In genomic region chr11:126340960-126341709, GRCh38 we compare ENCODE assay signal across 11 cellular contexts. TPM values are rescaled to one million over a fixed set of nuclear protein-coding genes. Genes with fewer than 3 reads are reported as not detected.
DNase-seq lines count a peak whose midpoint lies in the region; ATAC-seq and TF ChIP-seq lines count a peak whose summit lies in the region.
"Had no signal": no experiment of that assay in that cellular context is flagged by ENCODE, and none has a peak within 500 bp of the region (broad histone marks: within the 10 kb centered on the region; RNA-seq: fewer than 3 reads in every experiment).

No MANE protein-coding gene starts in this region.

- H3K9me3 ChIP-seq in HEK293 (ENCODE audit: control insufficient read depth, insufficient read depth, low read depth, low read length): no peaks in the 10 kb centered on the region
- H3K9me3 ChIP-seq: thoracic aorta had no signal

- H3K36me3 Mint-ChIP-seq in Calu3 (ENCODE audit: insufficient read depth, unreplicated experiment): peaks cover 51% of the 10 kb centered on the region
- peaks cover 26% of the 10 kb centered on the region for H3K36me3 Mint-ChIP-seq in activated T-helper 1 cell treated with anti-CD3 and anti-CD28 coated beads, Interleukin-12 subunit alpha, Interleukin-12 subunit beta, Interleukin-2, Interleukin-4 antibody, amounts not matched to agents 30 ng/mL and 10 ng/mL and 1 ng/mL, durations not matched to agents 14 hours and 24 hours and 36 hours (ENCODE audit: low read depth)
- no peaks in the 10 kb centered on the region for H3K36me3 Mint-ChIP-seq in natural killer cell
- peaks cover 4% of the 10 kb centered on the region for H3K36me3 Mint-ChIP-seq in glutamatergic neuron (ENCODE audit: unreplicated experiment)

- POLR2A ChIA-PET in HEK293 (lab: Yijun Ruan, JAX): no interaction called here

- BruUV-seq in Calu3 (replicated peaks; lab: Mats Ljungman, UMichigan): no TSS peak

- TF ChIP-seq CTCF in Calu3 (IDR thresholded peaks at IDR 0.05; ENCODE audit: unreplicated experiment) (no peak), HEK293 (tag by site-specific recombination; IDR thresholded peaks at IDR 0.05) (no peak), natural killer cell (IDR thresholded peaks at IDR 0.05) (no peak), glutamatergic neuron (IDR thresholded peaks at IDR 0.05; ENCODE audit: partially characterized antibody, unreplicated experiment) (no peak)

- no peaks in the 10 kb centered on the region for H3K4me1 ChIP-seq in HEK293 (ENCODE audit: control insufficient read depth, insufficient read depth, low read length)

- intact Hi-C loops in Calu3 (cut with micrococcal nuclease; ENCODE audit: unreplicated experiment): no loop called here
- intact Hi-C loops in activated T-helper 1 cell treated with anti-CD3 and anti-CD28 coated beads, Interleukin-12 subunit alpha, Interleukin-12 subunit beta, Interleukin-2, Interleukin-4 antibody, amounts not matched to agents 30 ng/mL and 10 ng/mL and 1 ng/mL, durations not matched to agents 14 hours and 24 hours and 36 hours (cut with micrococcal nuclease): no loop called here
- intact Hi-C loops in natural killer cell (cut with micrococcal nuclease): no loop called here

- DNase-seq in Calu3 (no peak), natural killer cell (no peak), glutamatergic neuron (no peak)
- DNase-seq in activated T-helper 1 cell treated with anti-CD3 and anti-CD28 coated beads, Interleukin-12 subunit alpha, Interleukin-12 subunit beta, Interleukin-2, Interleukin-4 antibody, amounts not matched to agents 30 ng/mL and 10 ng/mL and 1 ng/mL, durations not matched to agents 14 hours and 24 hours and 36 hours (ENCODE audit: low spot score): no peak
- DNase-seq in activated CD4-positive, CD25-positive, alpha-beta regulatory T cell treated with anti-CD3 and anti-CD28 coated beads, Interleukin-2, amount 50 U/mL, for 72 hours: no peak
- DNase-seq in activated CD4-positive, alpha-beta T cell treated with anti-CD3 and anti-CD28 coated beads, Interleukin-2, amount 50 U/mL, for 1 hour: no peak
- DNase-seq: activated B cell treated with CpG ODN at 0.5 μM for 24 hours, NCI-H510A, SIG-M5 had no signal

- CTCF ChIA-PET in Calu3 (lab: Charles Lee) (interaction anchor here (0.5 to 1.8 kb wide), 3 partner anchors 14 to 1571 kb away, joined by 3 to 4 read pairs (median 3); partner anchors contain the start of gene ST3GAL4), HEK293 (lab: Yijun Ruan, JAX) (interaction anchor here (1.2 to 1.8 kb wide), 2 partner anchors 30 to 650 kb away, joined by 3 to 6 read pairs; no protein-coding TSS in a partner anchor)

- H3K4me3 ChIP-seq in HEK293 (ENCODE audit: low read depth, low read length): no peak overlapping the region
- H3K4me3 ChIP-seq: thoracic aorta had no signal

- peaks cover 0 to 5% of the 10 kb centered on the region in 2 experiments; a peak in 1 of 3 replicates for H3K36me3 ChIP-seq in HEK293 (ENCODE audit: control insufficient read depth in 2 of 2, insufficient read depth in 1 of 2, low read length in 2 of 2)
- H3K36me3 ChIP-seq: thoracic aorta had no signal

- no peak overlapping the region for H3K4me3 Mint-ChIP-seq in Calu3 (ENCODE audit: low read depth, unreplicated experiment)
- H3K4me3 Mint-ChIP-seq in activated T-helper 1 cell treated with anti-CD3 and anti-CD28 coated beads, Interleukin-12 subunit alpha, Interleukin-12 subunit beta, Interleukin-2, Interleukin-4 antibody, amounts not matched to agents 30 ng/mL and 10 ng/mL and 1 ng/mL, durations not matched to agents 14 hours and 24 hours and 36 hours: no peak overlapping the region
- no peak overlapping the region for H3K4me3 Mint-ChIP-seq in natural killer cell
- no peak overlapping the region for H3K4me3 Mint-ChIP-seq in glutamatergic neuron (ENCODE audit: unreplicated experiment)
- H3K4me3 Mint-ChIP-seq: activated B cell treated with CpG ODN at 0.5 μM for 24 hours had no signal

- H3K4me1 Mint-ChIP-seq in Calu3 (ENCODE audit: low read depth, unreplicated experiment): peaks cover 45% of the 10 kb centered on the region
- peaks cover 32% of the 10 kb centered on the region for H3K4me1 Mint-ChIP-seq in activated T-helper 1 cell treated with anti-CD3 and anti-CD28 coated beads, Interleukin-12 subunit alpha, Interleukin-12 subunit beta, Interleukin-2, Interleukin-4 antibody, amounts not matched to agents 30 ng/mL and 10 ng/mL and 1 ng/mL, durations not matched to agents 14 hours and 24 hours and 36 hours (ENCODE audit: low read depth)
- H3K4me1 Mint-ChIP-seq in natural killer cell: peaks cover 28 to 55% of the 10 kb centered on the region in 2 donors
- peaks cover 24% of the 10 kb centered on the region for H3K4me1 Mint-ChIP-seq in glutamatergic neuron (ENCODE audit: low read depth, unreplicated experiment)

- no peak for ATAC-seq in natural killer cell

- peak overlapping the region; percentile 87 for H3K27ac Mint-ChIP-seq in Calu3 (ENCODE audit: unreplicated experiment)
- H3K27ac Mint-ChIP-seq in activated T-helper 1 cell treated with anti-CD3 and anti-CD28 coated beads, Interleukin-12 subunit alpha, Interleukin-12 subunit beta, Interleukin-2, Interleukin-4 antibody, amounts not matched to agents 30 ng/mL and 10 ng/mL and 1 ng/mL, durations not matched to agents 14 hours and 24 hours and 36 hours: peak overlapping the region; percentile 53
- H3K27ac Mint-ChIP-seq in natural killer cell: peak overlapping the region; percentile 61 to 78
- H3K27ac Mint-ChIP-seq in glutamatergic neuron (ENCODE audit: unreplicated experiment): no peak overlapping the region
- H3K27ac Mint-ChIP-seq: activated B cell treated with CpG ODN at 0.5 μM for 24 hours had no signal

- no peak overlapping the region for H3K27ac ChIP-seq in HEK293 (ENCODE audit: extremely low read depth, low read depth, low read length)
- H3K27ac ChIP-seq: thoracic aorta had no signal

- no peaks in the 10 kb centered on the region for H3K9me3 Mint-ChIP-seq in Calu3 (ENCODE audit: low read depth, unreplicated experiment)
- H3K9me3 Mint-ChIP-seq in activated T-helper 1 cell treated with anti-CD3 and anti-CD28 coated beads, Interleukin-12 subunit alpha, Interleukin-12 subunit beta, Interleukin-2, Interleukin-4 antibody, amounts not matched to agents 30 ng/mL and 10 ng/mL and 1 ng/mL, durations not matched to agents 14 hours and 24 hours and 36 hours: no peaks in the 10 kb centered on the region
- H3K9me3 Mint-ChIP-seq in natural killer cell: no peaks in the 10 kb centered on the region
- H3K9me3 Mint-ChIP-seq in glutamatergic neuron (ENCODE audit: unreplicated experiment): peaks cover 10% of the 10 kb centered on the region
- H3K9me3 Mint-ChIP-seq: activated B cell treated with CpG ODN at 0.5 μM for 24 hours had no signal

- H3K27me3 Mint-ChIP-seq in Calu3 (ENCODE audit: unreplicated experiment) (no peaks in the 10 kb centered on the region), natural killer cell (ENCODE audit: low read depth in 2 of 2) (no peaks in the 10 kb centered on the region), glutamatergic neuron (ENCODE audit: unreplicated experiment) (peaks cover 10% of the 10 kb centered on the region)
- no peaks in the 10 kb centered on the region for H3K27me3 Mint-ChIP-seq in activated T-helper 1 cell treated with anti-CD3 and anti-CD28 coated beads, Interleukin-12 subunit alpha, Interleukin-12 subunit beta, Interleukin-2, Interleukin-4 antibody, amounts not matched to agents 30 ng/mL and 10 ng/mL and 1 ng/mL, durations not matched to agents 14 hours and 24 hours and 36 hours (ENCODE audit: insufficient read depth)
- H3K27me3 Mint-ChIP-seq: activated B cell treated with CpG ODN at 0.5 μM for 24 hours had no signal

TF ChIP-seq in HEK293, 187 proteins besides CTCF, POLR2A, EP300 and RAD21:
- TF ChIP-seq ZNF335 (tag by site-specific recombination; conservative IDR thresholded peaks at IDR 0.05) (peak; percentile 41; the same call in 1 of the 2 replicates), ZNF580 (tag by site-specific recombination; IDR thresholded peaks at IDR 0.05) (no peak), ZNF645 (tag by site-specific recombination; IDR thresholded peaks at IDR 0.05) (no peak)

RNA-seq across cellular contexts. Expression of gene ST3GAL4, which starts 14.4 kb away (rescaled TPM):
- 22.1 and 27.9 TPM in 2 replicates for total RNA-seq in Calu3 (2022)
- total RNA-seq in activated T-helper 1 cell treated with anti-CD3 and anti-CD28 coated beads, Interleukin-12 subunit alpha, Interleukin-12 subunit beta, Interleukin-2, Interleukin-4 antibody, amounts not matched to agents 30 ng/mL and 10 ng/mL and 1 ng/mL, durations not matched to agents 14 hours and 24 hours and 36 hours: 13.2 and 14.1 TPM in 2 replicates
- total RNA-seq in natural killer cell: 10 to 100 TPM; 43.3 to 57.6 (median 47.3) TPM
- total RNA-seq in glutamatergic neuron (ENCODE audit: unreplicated experiment): 10.4 TPM

RNA-seq across cellular contexts. Expression of gene DCPS, which starts 37.3 kb away (rescaled TPM):
- 30.5 and 33.2 TPM in 2 replicates for total RNA-seq in Calu3 (2022)
- 40.4 and 40.5 TPM in 2 replicates for total RNA-seq in activated T-helper 1 cell treated with anti-CD3 and anti-CD28 coated beads, Interleukin-12 subunit alpha, Interleukin-12 subunit beta, Interleukin-2, Interleukin-4 antibody, amounts not matched to agents 30 ng/mL and 10 ng/mL and 1 ng/mL, durations not matched to agents 14 hours and 24 hours and 36 hours
- total RNA-seq in natural killer cell: 10 to 100 TPM; 20.1 to 25.8 (median 23.1) TPM
- total RNA-seq in glutamatergic neuron (ENCODE audit: unreplicated experiment): 7.2 TPM

RNA-seq across cellular contexts. Expression of gene TIRAP, which starts 58.2 kb away (rescaled TPM):
- 8.1 and 8.2 TPM in 2 replicates for total RNA-seq in Calu3 (2022)
- 13.0 and 15.0 TPM in 2 replicates for total RNA-seq in activated T-helper 1 cell treated with anti-CD3 and anti-CD28 coated beads, Interleukin-12 subunit alpha, Interleukin-12 subunit beta, Interleukin-2, Interleukin-4 antibody, amounts not matched to agents 30 ng/mL and 10 ng/mL and 1 ng/mL, durations not matched to agents 14 hours and 24 hours and 36 hours
- total RNA-seq in natural killer cell: 10 to 100 TPM; 14.5 to 24.0 (median 19.5) TPM
- 8.2 TPM for total RNA-seq in glutamatergic neuron (ENCODE audit: unreplicated experiment)
